Comparison of ENCODE assay signal across 11 cellular contexts in the genomic region with DNA sequence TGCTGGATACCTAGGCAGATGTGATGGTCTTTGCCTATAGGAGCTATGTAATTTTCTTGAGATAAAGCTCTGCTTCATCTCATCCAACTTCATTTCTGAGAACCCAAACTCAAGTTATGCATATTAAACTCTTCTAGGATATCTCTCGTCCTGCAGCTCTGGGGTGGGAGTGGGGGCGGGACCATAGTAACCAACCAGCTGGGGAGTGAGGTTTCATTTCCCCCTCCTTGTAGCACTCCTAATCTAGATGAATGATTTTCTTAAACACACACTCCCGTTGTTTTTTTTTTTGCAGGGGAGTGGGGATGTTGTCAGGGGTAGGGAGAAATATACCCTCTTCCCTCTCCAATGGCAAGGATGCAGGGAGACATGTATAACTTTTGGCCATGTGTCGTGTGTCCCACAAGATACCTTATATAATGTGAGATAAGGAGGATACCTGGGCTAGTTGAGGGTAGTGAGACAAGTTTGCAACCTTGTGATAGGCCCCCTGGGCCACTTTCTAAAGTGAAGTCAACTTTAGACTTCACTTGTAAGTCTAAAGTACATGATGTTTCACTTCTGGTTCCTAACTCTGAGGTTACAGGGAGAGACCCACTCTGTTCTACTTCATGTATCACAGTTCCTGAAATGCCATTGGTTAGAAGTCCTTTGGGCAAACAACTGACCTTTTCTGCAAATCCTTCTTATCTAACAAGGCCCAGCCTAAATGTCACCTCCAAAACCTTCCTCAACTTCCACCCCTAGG. TPM values are rescaled to one million over a fixed set of nuclear protein-coding genes. Genes with fewer than 3 reads are reported as not detected.
A peak's percentile ranks its signal among the peaks of the same experiment; 100 is the strongest.
DNase-seq lines count a peak whose midpoint lies in the region; ATAC-seq and TF ChIP-seq lines count a peak whose summit lies in the region.
"Had no signal": no experiment of that assay in that cellular context is flagged by ENCODE, and none has a peak within 500 bp of the region (broad histone marks: within the 10 kb centered on the region; RNA-seq: fewer than 3 reads in every experiment).

No MANE protein-coding gene starts in this region.

- H3K27ac ChIP-seq in RWPE1 (peak overlapping the region; percentile 83; the same call in 1 of the 2 replicates), upper lobe of right lung (no peak overlapping the region)

- TF ChIP-seq CTCF in GM10248 (IDR thresholded peaks at IDR 0.05; ENCODE audit: control extremely low read depth, extremely low read depth, low read depth, missing control alignments), result no peak
- TF ChIP-seq CTCF in RWPE1 (conservative IDR thresholded peaks at IDR 0.05; ENCODE audit: low read depth), result no peak
- TF ChIP-seq CTCF in upper lobe of right lung (IDR thresholded peaks at IDR 0.05), result no peak

- intact Hi-C loops in upper lobe of right lung (cut with DNase I), result no loop called here

- POLR2A ChIA-PET in GM10248 (lab: Yijun Ruan, JAX) (interaction anchor here (0.5 kb wide), 1 partner anchor 252 kb away, joined by 5 read pairs; no protein-coding TSS in a partner anchor), RWPE1 (lab: Yijun Ruan, JAX; ENCODE audit: low non-redundant PET) (no interaction called here)

- peak; percentile 71 for ATAC-seq in GM19463 (IDR thresholded peaks at IDR 0.05; ENCODE audit: unreplicated experiment)
- peak; percentile 78 for ATAC-seq in HG03095 (IDR thresholded peaks at IDR 0.05; ENCODE audit: unreplicated experiment)
- ATAC-seq in upper lobe of right lung, result no peak

- peaks cover 17% of the 10 kb centered on the region for H3K4me1 ChIP-seq in upper lobe of right lung

- DNase-seq in GM10248 (ENCODE audit: extremely low spot score), result peak; percentile 56
- no peak for DNase-seq in RWPE1 (ENCODE audit: low spot score)
- no peak for DNase-seq in DMS153 treated with DMSO at 0.1 percent for 48 hours (lab: John Stamatoyannopoulos, UW; ENCODE audit: unreplicated experiment)
- no peak for DNase-seq in upper lobe of right lung
- DNase-seq in hippocampal formation (lab: John Stamatoyannopoulos, UW), result no peak
- no peak for DNase-seq in superior temporal gyrus (ENCODE audit: extremely low spot score)
- DNase-seq: caudate nucleus, GDM1, T-helper 9 cell had no signal

- CTCF ChIA-PET in GM10248 (lab: Yijun Ruan, JAX) (interaction anchor here (2.9 kb wide), 1 partner anchor 11 kb away, joined by 10 read pairs; a partner anchor contains a TSS), RWPE1 (lab: Yijun Ruan, JAX) (interaction anchor here (0.6 kb wide), 1 partner anchor 239 kb away, joined by 3 read pairs; no protein-coding TSS in a partner anchor)

- H3K27me3 ChIP-seq in upper lobe of right lung, result no peaks in the 10 kb centered on the region

- no peak overlapping the region for H3K4me3 ChIP-seq in upper lobe of right lung

- H3K9me3 ChIP-seq in upper lobe of right lung, result no peaks in the 10 kb centered on the region

- no peaks in the 10 kb centered on the region for H3K36me3 ChIP-seq in upper lobe of right lung

RNA-seq across cellular contexts. Expression of a gene that starts 10.6 kb away (rescaled TPM):
- 26.9 TPM for total RNA-seq in upper lobe of right lung
